ENCODE assay signal across 1 cellular context in genomic region chr15:99104788-99105515, GRCh38.
A peak's percentile ranks its signal among the peaks of the same experiment; 100 is the strongest.
TF ChIP-seq lines count a peak whose summit lies in the region.

Gene SYNM, plus strand, starts transcription at chr15:99105080. Its CDS starts 120 bp downstream, at chr15:99105200.

TF ChIP-seq in HEK293, 187 proteins besides CTCF, POLR2A, EP300 and RAD21 (continued from another document):
- TF ChIP-seq ZNF37A (tag by site-specific recombination; IDR thresholded peaks at IDR 0.05) (no peak), TCF7L2 (IDR thresholded peaks at IDR 0.05; ENCODE audit: borderline replicate concordance, low read depth, low read length) (no peak), ZNF394 (tag by site-specific recombination; IDR thresholded peaks at IDR 0.05; ENCODE audit: borderline replicate concordance) (no peak), ZNF843 (tag by site-specific recombination; IDR thresholded peaks at IDR 0.05) (0 out of 2 replicates have a peak, but pooled peaks have one; percentile 16), ZNF623 (tag by site-specific recombination; IDR thresholded peaks at IDR 0.05) (no peak), ZNF391 (tag by site-specific recombination; IDR thresholded peaks at IDR 0.05; ENCODE audit: borderline replicate concordance, low read depth) (no peak), SP7 (tag by site-specific recombination; IDR thresholded peaks at IDR 0.05) (peak; percentile 51; the same call in 1 of the 2 replicates), GLIS2 (tag by site-specific recombination; IDR thresholded peaks at IDR 0.05) (peak; percentile 19; the same call in 1 of the 2 replicates), ZNF596 (tag by site-specific recombination; IDR thresholded peaks at IDR 0.05) (peak; percentile 40; the same call in 1 of the 2 replicates), ZNF629 (tag by site-specific recombination; IDR thresholded peaks at IDR 0.05) (no peak), ZBTB17 (tag by site-specific recombination; IDR thresholded peaks at IDR 0.05) (peak; percentile 70), ZNF19 (tag by site-specific recombination; IDR thresholded peaks at IDR 0.05; ENCODE audit: low read depth) (no peak), ZNF658 (tag by site-specific recombination; IDR thresholded peaks at IDR 0.05) (no peak), PBX3 (CRISPR knock-in tag; IDR thresholded peaks at IDR 0.05) (peak; percentile 11; the same call in 1 of the 2 replicates), ZNF571 (tag by site-specific recombination; IDR thresholded peaks at IDR 0.05) (no peak), ZSCAN16 (tag by site-specific recombination; IDR thresholded peaks at IDR 0.05) (no peak), ZNF335 (tag by site-specific recombination; conservative IDR thresholded peaks at IDR 0.05) (peak; percentile 53), ZSCAN30 (tag by site-specific recombination; IDR thresholded peaks at IDR 0.05) (peak; percentile 75), ZNF2 (tag by site-specific recombination; IDR thresholded peaks at IDR 0.05) (0 out of 2 replicates have a peak, but pooled peaks have one; percentile 56), BCL11A (tag by site-specific recombination; IDR thresholded peaks at IDR 0.05; ENCODE audit: low read depth) (0 out of 2 replicates have a peak, but pooled peaks have one; percentile 5), ZNF707 (tag by site-specific recombination; IDR thresholded peaks at IDR 0.05) (no peak), KLF10 (tag by site-specific recombination; IDR thresholded peaks at IDR 0.05) (peak; percentile 43; the same call in 1 of the 2 replicates), BCL11B (tag by site-specific recombination; IDR thresholded peaks at IDR 0.05; ENCODE audit: low read depth) (0 out of 2 replicates have a peak, but pooled peaks have one; percentile 10), ZNF624 (tag by site-specific recombination; IDR thresholded peaks at IDR 0.05) (no peak), SP2 (tag by site-specific recombination; IDR thresholded peaks at IDR 0.05) (peak; percentile 28), ZNF488 (tag by site-specific recombination; IDR thresholded peaks at IDR 0.05) (no peak), ZFP41 (tag by site-specific recombination; IDR thresholded peaks at IDR 0.05; ENCODE audit: borderline replicate concordance) (no peak), ZNF302 (tag by site-specific recombination; IDR thresholded peaks at IDR 0.05; ENCODE audit: low read depth) (no peak), ZNF561 (tag by site-specific recombination; IDR thresholded peaks at IDR 0.05; ENCODE audit: borderline replicate concordance) (peak; percentile 68; the same call in 1 of the 2 replicates), IKZF3 (tag by site-specific recombination; IDR thresholded peaks at IDR 0.05) (0 out of 2 replicates have a peak, but pooled peaks have one; percentile 25), TRIM28 (IDR thresholded peaks at IDR 0.05; ENCODE audit: borderline replicate concordance, low read length) (no peak), ZNF341 (tag by site-specific recombination; IDR thresholded peaks at IDR 0.05; ENCODE audit: low read depth) (0 out of 2 replicates have a peak, but pooled peaks have one; percentile 17), ZNF692 (tag by site-specific recombination; IDR thresholded peaks at IDR 0.05) (peak; percentile 56), ZSCAN5A (tag by site-specific recombination; IDR thresholded peaks at IDR 0.05) (peak; percentile 85; the same call in 1 of the 2 replicates), ZBTB8A (tag by site-specific recombination; IDR thresholded peaks at IDR 0.05) (peak; percentile 95), ZNF146 (tag by site-specific recombination; IDR thresholded peaks at IDR 0.05) (0 out of 2 replicates have a peak, but pooled peaks have one; percentile 8), GLIS1 (tag by site-specific recombination; IDR thresholded peaks at IDR 0.05) (no peak), ZBTB44 (tag by site-specific recombination; IDR thresholded peaks at IDR 0.05) (peak; percentile 44; the same call in 1 of the 2 replicates), ZNF138 (tag by site-specific recombination; IDR thresholded peaks at IDR 0.05; ENCODE audit: borderline replicate concordance) (no peak), FEZF1 (tag by site-specific recombination; IDR thresholded peaks at IDR 0.05) (no peak), ZNF174 (tag by site-specific recombination; IDR thresholded peaks at IDR 0.05) (no peak), ZNF600 (tag by site-specific recombination; IDR thresholded peaks at IDR 0.05) (peak; percentile 83), ZNF324 (tag by site-specific recombination; IDR thresholded peaks at IDR 0.05) (peak; percentile 67; the same call in 1 of the 2 replicates), ZNF792 (tag by site-specific recombination; IDR thresholded peaks at IDR 0.05) (0 out of 2 replicates have a peak, but pooled peaks have one; percentile 33), YY1 (tag by site-specific recombination; IDR thresholded peaks at IDR 0.05) (0 out of 2 replicates have a peak, but pooled peaks have one; percentile 25), MZF1 (tag by site-specific recombination; IDR thresholded peaks at IDR 0.05; ENCODE audit: borderline replicate concordance) (peak; percentile 38; the same call in 1 of the 2 replicates), ZXDB (tag by site-specific recombination; IDR thresholded peaks at IDR 0.05) (peak; percentile 73)
- TF ChIP-seq, protein P1, sequence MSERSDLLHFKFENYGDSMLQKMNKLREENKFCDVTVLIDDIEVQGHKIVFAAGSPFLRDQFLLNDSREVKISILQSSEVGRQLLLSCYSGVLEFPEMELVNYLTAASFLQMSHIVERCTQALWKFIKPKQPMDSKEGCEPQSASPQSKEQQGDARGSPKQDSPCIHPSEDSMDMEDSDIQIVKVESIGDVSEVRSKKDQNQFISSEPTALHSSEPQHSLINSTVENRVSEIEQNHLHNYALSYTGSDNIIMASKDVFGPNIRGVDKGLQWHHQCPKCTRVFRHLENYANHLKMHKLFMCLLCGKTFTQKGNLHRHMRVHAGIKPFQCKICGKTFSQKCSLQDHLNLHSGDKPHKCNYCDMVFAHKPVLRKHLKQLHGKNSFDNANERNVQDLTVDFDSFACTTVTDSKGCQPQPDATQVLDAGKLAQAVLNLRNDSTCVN (tag by site-specific recombination; optimal IDR thresholded peaks at IDR 0.05), result peak; percentile 76
- TF ChIP-seq, protein P2, sequence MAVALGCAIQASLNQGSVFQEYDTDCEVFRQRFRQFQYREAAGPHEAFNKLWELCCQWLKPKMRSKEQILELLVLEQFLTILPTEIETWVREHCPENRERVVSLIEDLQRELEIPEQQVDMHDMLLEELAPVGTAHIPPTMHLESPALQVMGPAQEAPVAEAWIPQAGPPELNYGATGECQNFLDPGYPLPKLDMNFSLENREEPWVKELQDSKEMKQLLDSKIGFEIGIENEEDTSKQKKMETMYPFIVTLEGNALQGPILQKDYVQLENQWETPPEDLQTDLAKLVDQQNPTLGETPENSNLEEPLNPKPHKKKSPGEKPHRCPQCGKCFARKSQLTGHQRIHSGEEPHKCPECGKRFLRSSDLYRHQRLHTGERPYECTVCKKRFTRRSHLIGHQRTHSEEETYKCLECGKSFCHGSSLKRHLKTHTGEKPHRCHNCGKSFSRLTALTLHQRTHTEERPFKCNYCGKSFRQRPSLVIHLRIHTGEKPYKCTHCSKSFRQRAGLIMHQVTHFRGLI (tag by site-specific recombination; IDR thresholded peaks at IDR 0.05), result peak; percentile 52; the same call in 1 of the 2 replicates
- TF ChIP-seq, protein P3, sequence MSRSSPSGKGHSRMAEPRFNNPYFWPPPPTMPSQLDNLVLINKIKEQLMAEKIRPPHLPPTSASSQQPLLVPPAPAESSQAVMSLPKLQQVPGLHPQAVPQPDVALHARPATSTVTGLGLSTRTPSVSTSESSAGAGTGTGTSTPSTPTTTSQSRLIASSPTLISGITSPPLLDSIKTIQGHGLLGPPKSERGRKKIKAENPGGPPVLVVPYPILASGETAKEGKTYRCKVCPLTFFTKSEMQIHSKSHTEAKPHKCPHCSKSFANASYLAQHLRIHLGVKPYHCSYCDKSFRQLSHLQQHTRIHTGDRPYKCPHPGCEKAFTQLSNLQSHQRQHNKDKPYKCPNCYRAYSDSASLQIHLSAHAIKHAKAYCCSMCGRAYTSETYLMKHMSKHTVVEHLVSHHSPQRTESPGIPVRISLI (tag by site-specific recombination; IDR thresholded peaks at IDR 0.05), result no peak
- TF ChIP-seq, protein P4, sequence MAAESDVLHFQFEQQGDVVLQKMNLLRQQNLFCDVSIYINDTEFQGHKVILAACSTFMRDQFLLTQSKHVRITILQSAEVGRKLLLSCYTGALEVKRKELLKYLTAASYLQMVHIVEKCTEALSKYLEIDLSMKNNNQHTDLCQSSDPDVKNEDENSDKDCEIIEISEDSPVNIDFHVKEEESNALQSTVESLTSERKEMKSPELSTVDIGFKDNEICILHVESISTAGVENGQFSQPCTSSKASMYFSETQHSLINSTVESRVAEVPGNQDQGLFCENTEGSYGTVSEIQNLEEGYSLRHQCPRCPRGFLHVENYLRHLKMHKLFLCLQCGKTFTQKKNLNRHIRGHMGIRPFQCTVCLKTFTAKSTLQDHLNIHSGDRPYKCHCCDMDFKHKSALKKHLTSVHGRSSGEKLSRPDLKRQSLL (tag by site-specific recombination; IDR thresholded peaks at IDR 0.05), result peak; percentile 99
TF ChIP-seq in HEK293: peak in this region for 38.
